In genomic region chr22:44364750-44365118, GRCh38 we compare ENCODE assay signal across 1 cellular context.
TF ChIP-seq lines count a peak whose summit lies in the region.

No MANE protein-coding gene starts in this region.

TF ChIP-seq in IMR-90, 13 proteins besides CTCF, POLR2A, EP300 and RAD21 (continued from another document):
- TF ChIP-seq USF2 (IDR thresholded peaks at IDR 0.05; ENCODE audit: low read depth, low read length) (no peak), MXI1 (IDR thresholded peaks at IDR 0.05; ENCODE audit: borderline replicate concordance, low read depth, low read length) (no peak)
